In genomic region chr10:113522460-113522859, GRCh38 we compare ENCODE assay signal across 22 cellular contexts. TPM values are rescaled to one million over a fixed set of nuclear protein-coding genes. Genes with fewer than 3 reads are reported as not detected.
DNase-seq lines count a peak whose midpoint lies in the region; ATAC-seq and TF ChIP-seq lines count a peak whose summit lies in the region.
"Had no signal": no experiment of that assay in that cellular context is flagged by ENCODE, and none has a peak within 500 bp of the region (broad histone marks: within the 10 kb centered on the region; RNA-seq: fewer than 3 reads in every experiment).

No MANE protein-coding gene starts in this region.

- H4K5ac ChIP-seq in IMR-90 (ENCODE audit: low read depth, low read length), result no peak overlapping the region

- in situ Hi-C loops in IMR-90 (cut with MboI; ENCODE audit: low sequenced_read_pairs), result no loop called here

- H2AK9ac ChIP-seq in IMR-90 (replicated peaks; ENCODE audit: low read depth, low read length, poor library complexity), result no peak overlapping the region

- H2AFZ ChIP-seq in IMR-90 (replicated peaks; ENCODE audit: low read length, poor library complexity) (no peak overlapping the region), hepatocyte (no peak overlapping the region)
- H2AFZ ChIP-seq: GM23248 had no signal

- dilution Hi-C loops in IMR-90 (cut with HindIII; ENCODE audit: low sequenced_read_pairs, unreplicated experiment), result no loop called here

- no TSS peak for BruUV-seq in IMR-90 (replicated peaks; lab: Mats Ljungman, UMichigan)

- H3K79me1 ChIP-seq in IMR-90 (ENCODE audit: low read depth in 1 of 2, low read length in 2 of 2), result no peaks in the 10 kb centered on the region

- no peak for ATAC-seq in IMR-90 (ENCODE audit: low read depth)
- ATAC-seq: Right ventricle myocardium inferior had no signal

- no peak overlapping the region for H3K4ac ChIP-seq in IMR-90 (ENCODE audit: low read depth, low read length)

- H3K4me3 ChIP-seq in IMR-90 (ENCODE audit: insufficient read depth, low read depth, low read length) (no peak overlapping the region), adipocyte (ENCODE audit: low read length) (no peak overlapping the region), hepatocyte (no peak overlapping the region)
- H3K4me3 ChIP-seq: GM23248 had no signal

- no peak for TF ChIP-seq POLR2A in IMR-90 (IDR thresholded peaks at IDR 0.05; ENCODE audit: low read depth, low read length)

- no peaks in the 10 kb centered on the region for H3K79me2 ChIP-seq in hepatocyte

- no peaks in the 10 kb centered on the region for H3K9me2 ChIP-seq in hepatocyte (replicated peaks; ENCODE audit: insufficient read depth)

- H3K23ac ChIP-seq in IMR-90 (ENCODE audit: low read depth, low read length), result no peak overlapping the region

- H3K27me3 ChIP-seq in IMR-90 (ENCODE audit: control insufficient read depth, insufficient read depth, low read length), result 0 out of 2 replicates have a peak, but pooled peaks cover 2% of the 10 kb centered on the region
- H3K27me3 ChIP-seq in adipocyte (replicated peaks; ENCODE audit: control insufficient read depth, insufficient read depth, low read length), result no peaks in the 10 kb centered on the region
- H3K27me3 ChIP-seq in hepatocyte, result no peaks in the 10 kb centered on the region

- H4K8ac ChIP-seq in IMR-90 (ENCODE audit: low read depth in 2 of 2, low read length in 2 of 2), result no peak overlapping the region

- no peaks in the 10 kb centered on the region for H3K36me3 ChIP-seq in IMR-90 (ENCODE audit: control insufficient read depth, insufficient read depth, low read length)
- H3K36me3 ChIP-seq in adipocyte (ENCODE audit: control insufficient read depth, insufficient read depth, low read length, severe bottlenecking), result no peaks in the 10 kb centered on the region
- no peaks in the 10 kb centered on the region for H3K36me3 ChIP-seq in hepatocyte (replicated peaks; ENCODE audit: insufficient read depth, low read depth)

- H2BK5ac ChIP-seq in IMR-90 (ENCODE audit: low read depth, low read length, poor library complexity, severe bottlenecking), result no peak overlapping the region

- no peak overlapping the region for H3K14ac ChIP-seq in IMR-90 (replicated peaks; ENCODE audit: low read depth, low read length)

- no CpG with 5 or more reads among the region's 4 CpGs for WGBS in IMR-90 (ENCODE audit: extremely low coverage in 2 of 2, insufficient read length in 1 of 2), 2 experiments
- 87% methylated on average over 4 of the region's 4 CpGs for WGBS in hepatocyte (ENCODE audit: low lambda C conversion rate, missing lambda C conversion rate)

- DNase-seq in DMS 273 (lab: John Stamatoyannopoulos, UW; ENCODE audit: unreplicated experiment) (peak; percentile 1), DMS 273 treated with DMSO at 0.1 percent for 48 hours (lab: John Stamatoyannopoulos, UW) (no peak), IMR-90 (peak; percentile 3), adipocyte (ENCODE audit: low read depth) (no peak), islet precursor cell (peak; percentile 4), SIG-M5 treated with dmso at 0.1 percent for 504 hours (lab: John Stamatoyannopoulos, UW; ENCODE audit: unreplicated experiment) (no peak), HUDEP-2 (lab: John Stamatoyannopoulos, UW; ENCODE audit: unreplicated experiment in 76 of 76) (no peak), hepatocyte (ENCODE audit: low spot score) (no peak)
- DNase-seq: AML-193, GF-D8, Kasumi-1, NCI-H1105, NCI-H1694, NCI-H2107, NCI-H510A, NCI-H748 treated with DMSO at 0.1 percent for 48 hours had no signal

- no peak overlapping the region for H3K56ac ChIP-seq in IMR-90 (ENCODE audit: extremely low read depth, insufficient read depth, low read length)

- H3K9me1 ChIP-seq in IMR-90 (ENCODE audit: insufficient read depth, low read length), result no peaks in the 10 kb centered on the region

- TF ChIP-seq RAD21 in IMR-90 (IDR thresholded peaks at IDR 0.05; ENCODE audit: low read length), result no peak

- CTCF ChIA-PET in IMR-90 (lab: Yijun Ruan, JAX), result interaction anchor here (0.6 to 0.8 kb wide), 2 partner anchors 69 to 1049 kb away, joined by 3 to 4 read pairs; no protein-coding TSS in a partner anchor

- intact Hi-C loops in IMR-90 (cut with micrococcal nuclease), result loop anchor here (10.0 kb wide), 1 partner anchor 398 kb away; no protein-coding TSS in a partner anchor

- H3K4me2 ChIP-seq in IMR-90 (ENCODE audit: low read depth, low read length) (no peak overlapping the region), hepatocyte (no peak overlapping the region)

- no peak overlapping the region for H2BK15ac ChIP-seq in IMR-90 (ENCODE audit: low read depth, low read length)

- no peak overlapping the region for H2BK120ac ChIP-seq in IMR-90 (ENCODE audit: low read depth, low read length)

- no peak overlapping the region for H3K9ac ChIP-seq in IMR-90 (ENCODE audit: low read depth, low read length)
- H3K9ac ChIP-seq in adipocyte (ENCODE audit: low read length), result peak overlapping the region; percentile 25
- H3K9ac ChIP-seq: GM23248 had no signal

- TF ChIP-seq CTCF in IMR-90 (conservative IDR thresholded peaks at IDR 0.05; ENCODE audit: low read depth, low read length), result no peak
- TF ChIP-seq CTCF in hepatocyte (IDR thresholded peaks at IDR 0.05; ENCODE audit: poor library complexity), result no peak

- no peaks in the 10 kb centered on the region for H3K9me3 ChIP-seq in IMR-90 (ENCODE audit: control insufficient read depth, insufficient read depth, low read length)
- no peaks in the 10 kb centered on the region for H3K9me3 ChIP-seq in adipocyte (ENCODE audit: control insufficient read depth, low read length)
- H3K9me3 ChIP-seq in hepatocyte (ENCODE audit: low read depth), result no peaks in the 10 kb centered on the region

- H3K27ac ChIP-seq in IMR-90 (ENCODE audit: insufficient read depth, low read length) (no peak overlapping the region), hepatocyte (no peak overlapping the region)
- H3K27ac ChIP-seq: 22Rv1, GM23248 had no signal

- no peak overlapping the region for H3K18ac ChIP-seq in IMR-90 (ENCODE audit: low read depth, low read length)

- H3K4me1 ChIP-seq in IMR-90 (ENCODE audit: control insufficient read depth, insufficient read depth, low read length) (no peaks in the 10 kb centered on the region), adipocyte (ENCODE audit: control insufficient read depth, insufficient read depth, low read length) (peaks cover 49% of the 10 kb centered on the region), hepatocyte (ENCODE audit: insufficient read depth) (peaks cover 3% of the 10 kb centered on the region)

- no peak overlapping the region for H2AK5ac ChIP-seq in IMR-90 (ENCODE audit: low read depth, low read length)

- H4K91ac ChIP-seq in IMR-90 (ENCODE audit: insufficient read depth, low read depth, low read length), result no peak overlapping the region

- no peak overlapping the region for H2BK20ac ChIP-seq in IMR-90 (ENCODE audit: low read depth, low read length)

- POLR2A ChIA-PET in IMR-90 (lab: Charles Lee; ENCODE audit: unreplicated experiment), result no interaction called here

- no peaks in the 10 kb centered on the region for H4K20me1 ChIP-seq in IMR-90 (ENCODE audit: insufficient read depth, low read length)
- no peaks in the 10 kb centered on the region for H4K20me1 ChIP-seq in hepatocyte (ENCODE audit: insufficient read depth, poor library complexity, severe bottlenecking)

TF ChIP-seq in IMR-90, 13 proteins besides CTCF, POLR2A, EP300 and RAD21:
- TF ChIP-seq CHD1 (IDR thresholded peaks at IDR 0.05; ENCODE audit: low read depth, low read length) (no peak), MAFK (IDR thresholded peaks at IDR 0.05; ENCODE audit: low read depth, low read length) (no peak)

RNA-seq across cellular contexts. Expression of gene HABP2, which starts 30.4 kb away (rescaled TPM):
- total RNA-seq in IMR-90 (2012; rRNA removed) (not detected in 2 replicates), hepatocyte (102 and 109 TPM in 2 replicates)
- polyA plus RNA-seq in IMR-90 (2012; rRNA removed) (not detected in 2 replicates), hepatocyte (48.3 and 55.1 TPM in 2 replicates)
- polyA plus RNA-seq in IMR-90 (2012; cell fraction: cytosol; rRNA removed), result not detected in 2 replicates
- polyA plus RNA-seq in IMR-90 (2012; cell fraction: nucleus; rRNA removed; ENCODE audit: low replicate concordance), result not detected in 2 replicates
- total RNA-seq: Daoy, GM23248, OCI-LY7, Right ventricle myocardium inferior had no signal
- polyA plus RNA-seq: CD14-positive monocyte, GM23248 had no signal

Comparison
In these comparisons a context has a peak if more than half of its experiments do, and no peak if none do; other contexts are left out.
1. DNase-seq: peak in DMS 273 (single experiment), IMR-90 (single experiment) and islet precursor cell (single experiment); none in DMS 273 treated with DMSO at 0.1 percent for 48 hours (single experiment), adipocyte (single experiment), SIG-M5 treated with dmso at 0.1 percent for 504 hours (single experiment), HUDEP-2 (0 of 76) and hepatocyte (single experiment).
2. RNA of gene HABP2, which starts 30.4 kb away (total RNA-seq): 102 to 109 TPM in hepatocyte; not detected in IMR-90; every median in the first group is over 100 times any median in the second.